In the genomic region with DNA sequence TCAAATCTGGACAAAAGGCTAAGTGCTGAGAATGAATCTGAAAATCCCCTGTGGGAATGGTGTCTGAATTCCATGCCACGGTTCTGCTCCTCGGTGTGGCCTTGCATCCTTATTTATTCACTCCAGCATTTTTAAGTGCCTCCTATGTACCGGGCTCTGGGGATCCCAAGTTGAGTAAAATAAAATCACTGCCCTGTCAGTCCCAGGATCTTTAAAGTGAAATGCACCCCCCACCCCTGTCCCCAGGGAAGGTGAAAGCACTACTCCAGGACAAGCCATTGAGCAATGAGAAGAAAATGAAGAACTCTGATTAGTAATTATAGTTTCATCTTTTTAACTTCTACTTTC, we compare ENCODE assay signal across 11 cellular contexts. TPM values are rescaled to one million over a fixed set of nuclear protein-coding genes. Genes with fewer than 3 reads are reported as not detected.
A peak's percentile ranks its signal among the peaks of the same experiment; 100 is the strongest.
DNase-seq lines count a peak whose midpoint lies in the region; ATAC-seq, FAIRE-seq and TF ChIP-seq lines count a peak whose summit lies in the region.
"Had no signal": no experiment of that assay in that cellular context is flagged by ENCODE, and none has a peak within 500 bp of the region (broad histone marks: within the 10 kb centered on the region; RNA-seq: fewer than 3 reads in every experiment).

No MANE protein-coding gene starts in this region.

- peaks cover 7% of the 10 kb centered on the region for H3K79me1 ChIP-seq in trophoblast cell (ENCODE audit: low read length)

- H3K9me3 ChIP-seq in ES-I3 (ENCODE audit: control insufficient read depth, insufficient read depth, low read length) (no peaks in the 10 kb centered on the region), ascending aorta (no peaks in the 10 kb centered on the region), hepatocyte (ENCODE audit: low read depth) (no peaks in the 10 kb centered on the region), trophoblast cell (ENCODE audit: insufficient read depth, low read depth, low read length) (no peaks in the 10 kb centered on the region)

- no peak for ATAC-seq in HG02759 (IDR thresholded peaks at IDR 0.05; ENCODE audit: unreplicated experiment)

- H3K4me3 ChIP-seq in ascending aorta (peak overlapping the region; percentile 29 to 99), hepatocyte (peak overlapping the region; percentile 84), trophoblast cell (ENCODE audit: low read depth, low read length) (no peak overlapping the region)

- H2BK12ac ChIP-seq in trophoblast cell (ENCODE audit: low read length) = no peak overlapping the region

- H2AFZ ChIP-seq in hepatocyte (no peak overlapping the region), trophoblast cell (ENCODE audit: insufficient read depth, low read length, poor library complexity) (no peak overlapping the region)

- no peak overlapping the region for H3K14ac ChIP-seq in trophoblast cell (ENCODE audit: low read length)

- H3K27ac ChIP-seq in ascending aorta (peak overlapping the region in 1 of 2 donors; percentile 8), hepatocyte (peak overlapping the region; percentile 89), trophoblast cell (ENCODE audit: low read depth, low read length) (no peak overlapping the region)

- no peak overlapping the region for H4K12ac ChIP-seq in trophoblast cell (ENCODE audit: low read depth, low read length)

- intact Hi-C loops in ascending aorta (cut with DNase I) = no loop called here

- WGBS in hepatocyte (ENCODE audit: low lambda C conversion rate, missing lambda C conversion rate) = 38% methylated on average over 3 of the region's 3 CpGs
- WGBS in trophoblast cell (ENCODE audit: extremely low coverage, insufficient coverage, insufficient read length) = no CpG with 5 or more reads among the region's 3 CpGs

- no peaks in the 10 kb centered on the region for H3K27me3 ChIP-seq in ascending aorta
- no peaks in the 10 kb centered on the region for H3K27me3 ChIP-seq in hepatocyte
- H3K27me3 ChIP-seq in trophoblast cell (ENCODE audit: insufficient read depth, low read length) = no peaks in the 10 kb centered on the region

- H2AK5ac ChIP-seq in trophoblast cell (ENCODE audit: low read length) = no peak overlapping the region

- H3K4me2 ChIP-seq in hepatocyte (peak overlapping the region; percentile 91), trophoblast cell (ENCODE audit: low read length) (peak overlapping the region; percentile 37)

- H3K4ac ChIP-seq in trophoblast cell (ENCODE audit: low read depth, low read length) = no peak overlapping the region

- no peak overlapping the region for H3K18ac ChIP-seq in trophoblast cell (ENCODE audit: low read length)

- no peak overlapping the region for H3K23ac ChIP-seq in trophoblast cell (ENCODE audit: low read length)

- no peak overlapping the region for H4K8ac ChIP-seq in trophoblast cell (ENCODE audit: low read depth, low read length)

- peaks cover 17% of the 10 kb centered on the region for H4K20me1 ChIP-seq in hepatocyte (ENCODE audit: insufficient read depth, poor library complexity, severe bottlenecking)

- DNase-seq in ascending aorta (ENCODE audit: low spot score in 2 of 2) = no peak
- no peak for DNase-seq in hepatocyte (ENCODE audit: low spot score)
- DNase-seq in trophoblast cell = no peak
- DNase-seq in activated CD4-positive, alpha-beta T cell treated with anti-CD3 and anti-CD28 coated beads for 48 hours = no peak
- DNase-seq in stimulated activated CD4-positive, alpha-beta T cell treated with anti-CD3 and anti-CD28 coated beads, Interleukin-15, amount 100 ng/mL, for 24 hours = no peak
- DNase-seq in urothelium cell line (ENCODE audit: low spot score) = no peak
- DNase-seq: NCI-H1930 had no signal

- H2BK5ac ChIP-seq in trophoblast cell (ENCODE audit: low read depth, low read length, poor library complexity) = no peak overlapping the region

- H3K79me2 ChIP-seq in hepatocyte (peaks cover 74% of the 10 kb centered on the region), trophoblast cell (ENCODE audit: control insufficient read depth, insufficient read depth, low read length, poor library complexity) (peaks cover 9% of the 10 kb centered on the region)

- no peaks in the 10 kb centered on the region for H3K36me3 ChIP-seq in ES-I3 (ENCODE audit: insufficient read depth, low read length)
- H3K36me3 ChIP-seq in ascending aorta = no peaks in the 10 kb centered on the region
- no peaks in the 10 kb centered on the region for H3K36me3 ChIP-seq in hepatocyte (replicated peaks; ENCODE audit: insufficient read depth, low read depth)
- no peaks in the 10 kb centered on the region for H3K36me3 ChIP-seq in trophoblast cell (ENCODE audit: control insufficient read depth in 1 of 2, insufficient read depth in 2 of 2, low read length in 2 of 2)

- TF ChIP-seq CTCF in ascending aorta (IDR thresholded peaks at IDR 0.05) = no peak
- no peak for TF ChIP-seq CTCF in hepatocyte (IDR thresholded peaks at IDR 0.05; ENCODE audit: poor library complexity)

- peaks cover 25% of the 10 kb centered on the region for H3K4me1 ChIP-seq in ES-I3 (ENCODE audit: insufficient read depth, low read length)
- H3K4me1 ChIP-seq in ascending aorta = peaks cover 0 to 23% of the 10 kb centered on the region in 2 donors
- H3K4me1 ChIP-seq in hepatocyte (ENCODE audit: insufficient read depth) = peaks cover 50% of the 10 kb centered on the region
- peaks cover 7 to 12% of the 10 kb centered on the region in 2 experiments for H3K4me1 ChIP-seq in trophoblast cell (ENCODE audit: control insufficient read depth in 1 of 2, insufficient read depth in 2 of 2, low read length in 2 of 2)

- H2BK120ac ChIP-seq in trophoblast cell (ENCODE audit: insufficient read depth, low read length, poor library complexity) = no peak overlapping the region

- FAIRE-seq in urothelium cell line (lab: Jason Lieb, UNC) = no peak
- FAIRE-seq: GM18507, HTR-8/SVneo had no signal

- no peaks in the 10 kb centered on the region for H3K9me2 ChIP-seq in hepatocyte (replicated peaks; ENCODE audit: insufficient read depth)

- H3K9ac ChIP-seq in ES-I3 (ENCODE audit: low read depth, low read length) (peak overlapping the region; percentile 32; the same call in 1 of the 2 replicates), trophoblast cell (ENCODE audit: low read length) (no peak overlapping the region)

- H4K91ac ChIP-seq in trophoblast cell (ENCODE audit: low read depth, low read length) = no peak overlapping the region

RNA-seq across cellular contexts. Expression of gene LGR4, which starts 3.3 kb away (rescaled TPM):
- total RNA-seq in ascending aorta (46.8 TPM), hepatocyte (108 and 115 TPM in 2 replicates)
- 27.2 and 30.1 TPM in 2 replicates for polyA plus RNA-seq in hepatocyte
- 56.6 and 59.1 TPM in 2 replicates for polyA plus RNA-seq in trophoblast cell (2013)

RNA-seq across cellular contexts. Expression of gene LIN7C, which starts 37.3 kb away (rescaled TPM):
- total RNA-seq in ascending aorta (15.1 TPM), hepatocyte (52.9 and 55.5 TPM in 2 replicates)
- polyA plus RNA-seq in hepatocyte = 22.4 and 23.5 TPM in 2 replicates
- 15.4 and 15.9 TPM in 2 replicates for polyA plus RNA-seq in trophoblast cell (2013)
